20 cellular contexts compared by ENCODE assay signal in genomic region chr3:13241621-13242363, GRCh38.
"Had no signal": no experiment of that assay in that cellular context is flagged by ENCODE, and none has a peak within 500 bp of the region (broad histone marks: within the 10 kb centered on the region; RNA-seq: fewer than 3 reads in every experiment).

No MANE protein-coding gene starts in this region.

- H3K36me3 Mint-ChIP-seq: activated naive CD8-positive, alpha-beta T cell treated with anti-CD3 and anti-CD28 coated beads, Interleukin-2, amount 10 ng/mL, durations not matched to agents 7 days and 5 days; natural killer cell had no signal

- H3K36me3 ChIP-seq: heart left ventricle, prostate gland, uterus had no signal

- H3K9me3 ChIP-seq: heart left ventricle, prostate gland, testis, uterus had no signal

- H3K27me3 Mint-ChIP-seq: activated naive CD8-positive, alpha-beta T cell treated with anti-CD3 and anti-CD28 coated beads, Interleukin-2, amount 10 ng/mL, durations not matched to agents 7 days and 5 days had no signal

- H3K4me1 ChIP-seq: heart left ventricle, prostate gland, testis, uterus had no signal

- H3K4me3 Mint-ChIP-seq: activated naive CD4-positive, alpha-beta T cell treated with anti-CD3 and anti-CD28 coated beads for 36 hours; activated naive CD8-positive, alpha-beta T cell treated with anti-CD3 and anti-CD28 coated beads, Interleukin-2, amount 10 ng/mL, durations not matched to agents 7 days and 5 days; natural killer cell had no signal

- ATAC-seq: heart left ventricle, left cardiac atrium, natural killer cell had no signal

- H3K4me3 ChIP-seq: heart left ventricle, prostate gland, testis, uterus had no signal

- H3K27me3 ChIP-seq: heart left ventricle, testis, uterus had no signal

- H3K27ac Mint-ChIP-seq: activated naive CD4-positive, alpha-beta T cell treated with anti-CD3 and anti-CD28 coated beads for 36 hours; activated naive CD8-positive, alpha-beta T cell treated with anti-CD3 and anti-CD28 coated beads, Interleukin-2, amount 10 ng/mL, durations not matched to agents 7 days and 5 days; natural killer cell had no signal

- DNase-seq: activated CD4-positive, alpha-beta T cell treated with anti-CD3 and anti-CD28 coated beads for 4 hours; activated CD4-positive, alpha-beta T cell treated with anti-CD3 and anti-CD28 coated beads, Interleukin-2, amount 50 U/mL, for 48 hours; activated CD4-positive, CD25-positive, alpha-beta regulatory T cell; activated naive CD4-positive, alpha-beta T cell treated with anti-CD3 and anti-CD28 coated beads for 36 hours; activated naive CD8-positive, alpha-beta T cell treated with anti-CD3 and anti-CD28 coated beads, Interleukin-2, amount 10 ng/mL, durations not matched to agents 7 days and 5 days; activated T-cell treated with anti-CD3 and anti-CD28 coated beads, Interleukin-2, amount 50 U/mL, for 48 hours; amniotic stem cell; cortex of kidney; heart left ventricle; islet precursor cell; left cardiac atrium; midbrain; natural killer cell; stimulated activated CD4-positive, alpha-beta T cell treated with anti-CD3 and anti-CD28 coated beads, Interleukin-2, amount 100 ng/mL, for 48 hours; stimulated activated CD8-positive, alpha-beta memory T cell treated with anti-CD3 and anti-CD28 coated beads, Interleukin-4, amount 100 ng/mL, for 48 hours; stimulated activated naive CD4-positive, alpha-beta T cell; testis; uterus had no signal

- H3K4me1 Mint-ChIP-seq: activated naive CD8-positive, alpha-beta T cell treated with anti-CD3 and anti-CD28 coated beads, Interleukin-2, amount 10 ng/mL, durations not matched to agents 7 days and 5 days; natural killer cell had no signal

- H3K27ac ChIP-seq: epithelial cell of prostate, heart left ventricle, prostate gland, testis, uterus had no signal

- H3K9me3 Mint-ChIP-seq: activated naive CD4-positive, alpha-beta T cell treated with anti-CD3 and anti-CD28 coated beads for 36 hours; activated naive CD8-positive, alpha-beta T cell treated with anti-CD3 and anti-CD28 coated beads, Interleukin-2, amount 10 ng/mL, durations not matched to agents 7 days and 5 days; natural killer cell had no signal
